Comparison of ENCODE assay signal across 22 cellular contexts in the genomic region with DNA sequence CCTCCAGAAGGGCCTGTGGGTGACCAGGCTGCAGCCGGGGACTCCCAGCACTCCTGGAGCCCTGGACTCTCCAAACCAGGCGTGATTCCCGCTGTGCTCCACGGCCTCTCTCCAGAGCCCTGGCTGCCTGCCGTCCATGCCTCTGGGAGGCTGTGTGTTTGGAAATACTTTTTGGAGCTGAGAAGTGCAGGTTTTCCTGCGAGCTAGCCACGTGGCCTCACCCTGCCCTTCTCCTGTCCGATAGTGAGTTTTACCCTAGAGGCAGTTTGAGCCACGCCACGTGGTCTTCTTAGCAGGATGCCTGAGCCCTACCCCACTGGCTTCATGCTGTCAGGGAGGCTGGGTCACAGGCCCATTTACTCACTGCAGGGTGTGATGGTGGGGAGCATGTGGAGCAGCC.
DNase-seq lines count a peak whose midpoint lies in the region; ATAC-seq and TF ChIP-seq lines count a peak whose summit lies in the region.
"Had no signal": no experiment of that assay in that cellular context is flagged by ENCODE, and none has a peak within 500 bp of the region (broad histone marks: within the 10 kb centered on the region; RNA-seq: fewer than 3 reads in every experiment).

No MANE protein-coding gene starts in this region.

- in situ Hi-C loops in G401 (cut with HindIII; ENCODE audit: low sequenced_read_pairs) = no loop called here

- H3K9me3 Mint-ChIP-seq in CD4-positive, CD25-positive, alpha-beta regulatory T cell = peaks cover 0 to 7% (median 1%) of the 10 kb centered on the region in 7 donors
- no peaks in the 10 kb centered on the region for H3K9me3 Mint-ChIP-seq in osteocyte (ENCODE audit: unreplicated experiment)

- H3K9ac ChIP-seq in PC-3 (ENCODE audit: low read length) = no peak overlapping the region
- H3K9ac ChIP-seq: SK-N-SH had no signal

- no peak overlapping the region for H3K4me3 ChIP-seq in CD4-positive, CD25-positive, alpha-beta regulatory T cell (ENCODE audit: low read depth, low read length)
- H3K4me3 ChIP-seq in heart right ventricle (no peak overlapping the region), PC-3 (ENCODE audit: low read length) (no peak overlapping the region)
- H3K4me3 ChIP-seq: HAP-1, MG63, PC-9 had no signal

- 57 to 59% methylated on average over 10 of the region's 10 CpGs for WGBS in heart right ventricle, 2 donors

- H3K4me3 Mint-ChIP-seq in CD4-positive, CD25-positive, alpha-beta regulatory T cell = no peak overlapping the region
- no peak overlapping the region for H3K4me3 Mint-ChIP-seq in osteocyte (ENCODE audit: unreplicated experiment)
- H3K4me3 Mint-ChIP-seq: CD14-positive monocyte, IgD-negative memory B cell had no signal

- ATAC-seq in CD4-positive, CD25-positive, alpha-beta regulatory T cell (ENCODE audit: low read depth in 2 of 2) = no peak
- ATAC-seq in heart right ventricle (peak in 7 of 8 donors; percentile 4 to 34 (median 13)), PC-3 (no peak)
- ATAC-seq: activated CD4-positive, CD25-positive, alpha-beta regulatory T cell treated with anti-CD3 and anti-CD28 coated beads, Interleukin-2, amount 50 U/mL, for 24 hours had no signal

- no peaks in the 10 kb centered on the region for H3K27me3 Mint-ChIP-seq in CD4-positive, CD25-positive, alpha-beta regulatory T cell
- H3K27me3 Mint-ChIP-seq in osteocyte (ENCODE audit: unreplicated experiment) = no peaks in the 10 kb centered on the region

- H3K9me2 ChIP-seq in PC-3 (replicated peaks; ENCODE audit: low read length) = no peaks in the 10 kb centered on the region
- H3K9me2 ChIP-seq: SK-N-SH had no signal

- no peak for TF ChIP-seq CTCF in RWPE1 (conservative IDR thresholded peaks at IDR 0.05; ENCODE audit: low read depth)
- no peak for TF ChIP-seq CTCF in heart right ventricle (IDR thresholded peaks at IDR 0.05)
- no peak for TF ChIP-seq CTCF in osteocyte (IDR thresholded peaks at IDR 0.05)
- no peak for TF ChIP-seq CTCF in PC-3 (conservative IDR thresholded peaks at IDR 0.05; ENCODE audit: low read depth, low read length)

- peaks cover 0 to 4% (median under 1%) of the 10 kb centered on the region in 4 donors for H3K4me1 Mint-ChIP-seq in CD4-positive, CD25-positive, alpha-beta regulatory T cell
- peaks cover 43% of the 10 kb centered on the region for H3K4me1 Mint-ChIP-seq in osteocyte (ENCODE audit: unreplicated experiment)
- H3K4me1 Mint-ChIP-seq: CD14-positive monocyte had no signal

- no peak overlapping the region for H3K4me2 ChIP-seq in PC-3 (ENCODE audit: low read length)
- H3K4me2 ChIP-seq: PC-9, SK-N-SH had no signal

- H3K36me3 ChIP-seq in CD4-positive, CD25-positive, alpha-beta regulatory T cell (ENCODE audit: control insufficient read depth, insufficient read depth, low read length) = no peaks in the 10 kb centered on the region
- H3K36me3 ChIP-seq in heart right ventricle (peaks cover 0 to 17% (median 0%) of the 10 kb centered on the region in 9 donors), PC-3 (ENCODE audit: low read depth, low read length) (no peaks in the 10 kb centered on the region)
- H3K36me3 ChIP-seq: HAP-1 had no signal

- H3K36me3 Mint-ChIP-seq in CD4-positive, CD25-positive, alpha-beta regulatory T cell = no peaks in the 10 kb centered on the region
- H3K36me3 Mint-ChIP-seq in osteocyte (ENCODE audit: unreplicated experiment) = peaks cover 32% of the 10 kb centered on the region
- H3K36me3 Mint-ChIP-seq: CD14-positive monocyte had no signal

- CTCF ChIA-PET in RWPE1 (lab: Yijun Ruan, JAX) = interaction anchor here (0.7 kb wide), 1 partner anchor 1163 kb away, joined by 3 read pairs; no protein-coding TSS in a partner anchor
- CTCF ChIA-PET in PC-3 (lab: Charles Lee) = no interaction called here

- H4K20me1 ChIP-seq in PC-3 (ENCODE audit: low read length) = no peaks in the 10 kb centered on the region

- no peaks in the 10 kb centered on the region for H3K4me1 ChIP-seq in CD4-positive, CD25-positive, alpha-beta regulatory T cell (ENCODE audit: control insufficient read depth, insufficient read depth, low read length, poor library complexity, severe bottlenecking)
- H3K4me1 ChIP-seq in heart right ventricle (peaks cover 7 to 42% (median 15%) of the 10 kb centered on the region in 9 donors), PC-3 (ENCODE audit: insufficient read depth, low read length) (no peaks in the 10 kb centered on the region)
- H3K4me1 ChIP-seq: HAP-1 had no signal

- intact Hi-C loops in heart right ventricle (cut with DNase I) (no loop called here), PC-3 (cut with micrococcal nuclease) (no loop called here)

- POLR2A ChIA-PET in RWPE1 (lab: Yijun Ruan, JAX; ENCODE audit: low non-redundant PET) (no interaction called here), PC-3 (lab: Charles Lee; ENCODE audit: unreplicated experiment) (no interaction called here)

- no peak overlapping the region for H2AFZ ChIP-seq in PC-3 (ENCODE audit: low read length)
- H2AFZ ChIP-seq: PC-9 had no signal

- no peak for DNase-seq in CD4-positive, CD25-positive, alpha-beta regulatory T cell
- DNase-seq in RWPE1 (ENCODE audit: low spot score) (no peak), heart right ventricle (no peak), osteocyte (ENCODE audit: extremely low spot score, unreplicated experiment) (no peak), GF-D8 (lab: John Stamatoyannopoulos, UW) (no peak), PC-3 (no peak), G401 (ENCODE audit: low spot score) (no peak), DMS53 treated with DMSO at 0.1 percent for 48 hours (lab: John Stamatoyannopoulos, UW; ENCODE audit: unreplicated experiment) (no peak)
- DNase-seq: ACHN; central memory CD4-positive, alpha-beta T cell; MG63; NCI-H146; PC-9; SK-N-SH; stimulated activated CD4-positive, alpha-beta T cell treated with anti-CD3 and anti-CD28 coated beads, Interleukin-2, amount 100 ng/mL, for 24 hours; T1000 had no signal

- H3K9me3 ChIP-seq in CD4-positive, CD25-positive, alpha-beta regulatory T cell (ENCODE audit: control insufficient read depth in 2 of 2, low read length in 2 of 2) = peaks cover 0 to 5% of the 10 kb centered on the region in 2 experiments
- H3K9me3 ChIP-seq in heart right ventricle = no peaks in the 10 kb centered on the region
- no peaks in the 10 kb centered on the region for H3K9me3 ChIP-seq in PC-3 (ENCODE audit: low read length)
- H3K9me3 ChIP-seq: HAP-1, MG63, SK-N-SH had no signal

- peak overlapping the region in 1 of 3 donors; percentile 59 for H3K27ac Mint-ChIP-seq in CD4-positive, CD25-positive, alpha-beta regulatory T cell
- peak overlapping the region; percentile 76 for H3K27ac Mint-ChIP-seq in osteocyte (ENCODE audit: unreplicated experiment)
- H3K27ac Mint-ChIP-seq: activated T-helper 2 cell treated with anti-CD3 and anti-CD28 coated beads, Interferon-gamma antibody, Interleukin-2, Interleukin-4, amounts not matched to agents 10 μg/mL and 5 μg/mL and 100 μg/mL, durations not matched to agents 14 hours and 24 hours and 36 hours had no signal

- no peaks in the 10 kb centered on the region for H3K27me3 ChIP-seq in CD4-positive, CD25-positive, alpha-beta regulatory T cell (ENCODE audit: control insufficient read depth, insufficient read depth, low read length)
- H3K27me3 ChIP-seq in heart right ventricle (no peaks in the 10 kb centered on the region), PC-3 (ENCODE audit: low read length) (no peaks in the 10 kb centered on the region)
- H3K27me3 ChIP-seq: MG63 had no signal

- no peaks in the 10 kb centered on the region for H3F3A ChIP-seq in PC-3 (ENCODE audit: low read length, unreplicated experiment)

- H3K79me2 ChIP-seq in PC-3 (ENCODE audit: low read length) = no peaks in the 10 kb centered on the region

- BruUV-seq in PC-3 (replicated peaks; lab: Mats Ljungman, UMichigan) = no TSS peak

- peak overlapping the region; percentile 68 for H3K27ac ChIP-seq in CD4-positive, CD25-positive, alpha-beta regulatory T cell (ENCODE audit: insufficient read depth, low read length, poor library complexity, severe bottlenecking)
- H3K27ac ChIP-seq in RWPE1 (peak overlapping the region; percentile 36), heart right ventricle (peak overlapping the region in 4 of 10 donors; percentile 9 to 53 (median 36)), PC-3 (ENCODE audit: low read length) (no peak overlapping the region)
- H3K27ac ChIP-seq: HL-60, PC-9 had no signal

Comparison
In these comparisons a context has a peak if more than half of its experiments do, and no peak if none do; other contexts are left out.
1. ATAC-seq: peak in heart right ventricle (7 of 8); none in CD4-positive, CD25-positive, alpha-beta regulatory T cell (0 of 2) and PC-3 (single experiment).